ENCODE assay signal across 8 cellular contexts in the genomic region with DNA sequence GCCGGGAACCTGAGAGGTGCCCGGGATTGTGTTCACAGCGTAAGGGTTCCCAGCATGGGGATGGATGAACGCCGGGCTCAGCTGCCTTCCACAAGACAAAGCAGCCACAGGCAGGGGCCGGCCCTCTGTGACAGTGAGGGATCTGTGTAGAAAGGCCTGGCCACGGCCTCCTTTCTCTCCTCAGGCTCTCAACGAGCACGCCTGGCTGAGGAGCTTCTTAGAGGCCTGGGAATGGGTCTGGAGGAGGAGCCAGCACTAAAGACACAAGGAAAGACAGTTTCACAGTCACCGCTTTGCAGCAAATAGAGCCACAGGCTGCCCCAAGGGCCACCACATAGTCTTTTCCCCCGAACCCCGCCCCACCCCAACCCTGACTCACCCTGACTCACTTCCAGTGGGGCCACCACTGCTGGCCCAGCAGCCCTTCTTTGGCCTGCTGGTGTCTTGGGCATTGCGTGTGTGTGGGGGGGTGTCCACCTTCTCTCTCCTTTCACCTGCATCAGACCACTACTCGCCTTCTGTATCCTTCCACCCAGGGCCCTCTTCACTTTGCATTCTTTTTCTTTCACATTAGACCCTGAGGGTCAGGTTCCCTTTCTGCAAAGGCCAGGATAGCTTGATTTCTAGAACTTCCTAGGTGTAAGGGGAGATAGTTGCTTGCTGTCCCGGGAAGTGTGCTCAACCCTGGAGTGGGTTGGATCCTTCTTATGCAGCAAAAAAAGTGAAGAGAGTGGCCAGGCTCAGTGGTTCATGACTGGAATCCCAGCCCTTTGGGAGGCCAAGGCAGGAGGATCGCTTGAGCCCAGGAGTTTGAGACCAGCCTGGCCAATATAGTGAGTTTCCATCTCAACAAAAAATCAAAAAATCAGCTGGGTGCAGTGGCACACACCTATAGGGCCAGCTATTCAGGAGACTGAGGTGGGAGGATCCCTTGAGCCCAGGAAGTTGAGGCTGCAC. TPM values are rescaled to one million over a fixed set of nuclear protein-coding genes. Genes with fewer than 3 reads are reported as not detected.
DNase-seq lines count a peak whose midpoint lies in the region; ATAC-seq and TF ChIP-seq lines count a peak whose summit lies in the region.

No MANE protein-coding gene starts in this region.

- H3K4me3 ChIP-seq in RWPE2 (ENCODE audit: severe bottlenecking) = no peak overlapping the region
- H3K4me3 ChIP-seq in fibroblast of mammary gland (ENCODE audit: control insufficient read depth, low read depth, low read length) = no peak overlapping the region
- H3K4me3 ChIP-seq in Karpas-422 (ENCODE audit: low read length) = no peak overlapping the region
- no peak overlapping the region for H3K4me3 ChIP-seq in tibial artery

- no peaks in the 10 kb centered on the region for H3K27me3 ChIP-seq in RWPE2 (ENCODE audit: insufficient read depth, poor library complexity, severe bottlenecking)
- no peaks in the 10 kb centered on the region for H3K27me3 ChIP-seq in Karpas-422 (ENCODE audit: low read length)
- H3K27me3 ChIP-seq in tibial artery = no peaks in the 10 kb centered on the region

- DNase-seq in NK-92 treated with Interleukin-12 subunit alpha and Interleukin-12 subunit beta, amount 100 ng/mL, for 24 hours (lab: John Stamatoyannopoulos, UW) = peak; percentile 57
- no peak for DNase-seq in NK-92 (lab: John Stamatoyannopoulos, UW; ENCODE audit: unreplicated experiment)
- DNase-seq in RWPE2 (ENCODE audit: low spot score) = no peak
- DNase-seq in fibroblast of mammary gland (ENCODE audit: low read depth) = peak; percentile 83
- DNase-seq in stimulated activated effector memory CD8-positive, alpha-beta T cell treated with anti-CD3 and anti-CD28 coated beads, Interleukin-12 subunit alpha, Interleukin-12 subunit beta, amount 100 ng/mL, for 72 hours (ENCODE audit: low spot score in 2 of 2) = no peak
- no peak for DNase-seq in Karpas-422
- DNase-seq in RPMI8226 = no peak
- DNase-seq in tibial artery = no peak

- H3K4me1 ChIP-seq in RWPE2 (ENCODE audit: insufficient read depth, poor library complexity, severe bottlenecking) = peaks cover 28% of the 10 kb centered on the region
- no peaks in the 10 kb centered on the region for H3K4me1 ChIP-seq in Karpas-422 (ENCODE audit: low read length)
- H3K4me1 ChIP-seq in tibial artery = peaks cover 7 to 41% (median 19%) of the 10 kb centered on the region in 4 donors

- H4K20me1 ChIP-seq in Karpas-422 (ENCODE audit: insufficient read depth, low read depth, low read length) = no peaks in the 10 kb centered on the region

- no peaks in the 10 kb centered on the region for H3K9me3 Mint-ChIP-seq in stimulated activated effector memory CD8-positive, alpha-beta T cell treated with anti-CD3 and anti-CD28 coated beads, Interleukin-12 subunit alpha, Interleukin-12 subunit beta, amount 100 ng/mL, for 72 hours

- intact Hi-C loops in tibial artery (cut with DNase I; ENCODE audit: low total_unique reads) = no loop called here

- H3K4me2 ChIP-seq in Karpas-422 (ENCODE audit: low read depth, low read length, poor library complexity, severe bottlenecking) = no peak overlapping the region

- no peak overlapping the region for H3K9ac ChIP-seq in Karpas-422 (ENCODE audit: low read length)

- H3K9me2 ChIP-seq in Karpas-422 (replicated peaks; ENCODE audit: insufficient read depth, low read length) = no peaks in the 10 kb centered on the region

- H3K9me3 ChIP-seq in RWPE2 (ENCODE audit: severe bottlenecking) (no peaks in the 10 kb centered on the region), Karpas-422 (ENCODE audit: low read length) (no peaks in the 10 kb centered on the region), tibial artery (no peaks in the 10 kb centered on the region)

- H2AFZ ChIP-seq in Karpas-422 (ENCODE audit: low read length) = no peak overlapping the region

- H3K36me3 Mint-ChIP-seq in stimulated activated effector memory CD8-positive, alpha-beta T cell treated with anti-CD3 and anti-CD28 coated beads, Interleukin-12 subunit alpha, Interleukin-12 subunit beta, amount 100 ng/mL, for 72 hours = peaks cover 6% of the 10 kb centered on the region

- no peaks in the 10 kb centered on the region for H3K79me2 ChIP-seq in Karpas-422 (ENCODE audit: low read length)

- H3K27ac ChIP-seq in RWPE2 (ENCODE audit: poor library complexity, severe bottlenecking) (peak overlapping the region; percentile 71), Karpas-422 (ENCODE audit: low read length) (no peak overlapping the region), tibial artery (peak overlapping the region in 1 of 2 donors; percentile 89)

- no peaks in the 10 kb centered on the region for H3K36me3 ChIP-seq in RWPE2 (ENCODE audit: low read depth)
- no peaks in the 10 kb centered on the region for H3K36me3 ChIP-seq in Karpas-422 (ENCODE audit: insufficient read depth, low read length)
- no peaks in the 10 kb centered on the region for H3K36me3 ChIP-seq in tibial artery

- peak; percentile 82 for ATAC-seq in RWPE2 (ENCODE audit: low read depth)
- peak; percentile 80 for ATAC-seq in stimulated activated effector memory CD8-positive, alpha-beta T cell treated with anti-CD3 and anti-CD28 coated beads, Interleukin-12 subunit alpha, Interleukin-12 subunit beta, amount 100 ng/mL, for 72 hours

- TF ChIP-seq CTCF in RWPE2 (IDR thresholded peaks at IDR 0.05; ENCODE audit: poor library complexity, severe bottlenecking) = no peak
- no peak for TF ChIP-seq CTCF in fibroblast of mammary gland (conservative IDR thresholded peaks at IDR 0.05; ENCODE audit: control insufficient read depth, insufficient read depth, low read depth, low read length)
- no peak for TF ChIP-seq CTCF in tibial artery (IDR thresholded peaks at IDR 0.05)

- H3K27ac Mint-ChIP-seq in stimulated activated effector memory CD8-positive, alpha-beta T cell treated with anti-CD3 and anti-CD28 coated beads, Interleukin-12 subunit alpha, Interleukin-12 subunit beta, amount 100 ng/mL, for 72 hours = no peak overlapping the region

- H3K4me1 Mint-ChIP-seq in stimulated activated effector memory CD8-positive, alpha-beta T cell treated with anti-CD3 and anti-CD28 coated beads, Interleukin-12 subunit alpha, Interleukin-12 subunit beta, amount 100 ng/mL, for 72 hours = peaks cover 42% of the 10 kb centered on the region

- H3K4me3 Mint-ChIP-seq in stimulated activated effector memory CD8-positive, alpha-beta T cell treated with anti-CD3 and anti-CD28 coated beads, Interleukin-12 subunit alpha, Interleukin-12 subunit beta, amount 100 ng/mL, for 72 hours = no peak overlapping the region

RNA-seq across cellular contexts. Expression of a gene that starts 19.3 kb away (rescaled TPM):
- 5.0 and 6.6 TPM in 2 replicates for total RNA-seq in Karpas-422 (2014; rRNA removed; shearing (Covaris generic); ENCODE audit: low replicate concordance)

Comparison
In these comparisons a context has a peak if more than half of its experiments do, and no peak if none do; other contexts are left out.
1. DNase-seq: peak in NK-92 treated with Interleukin-12 subunit alpha and Interleukin-12 subunit beta, amount 100 ng/mL, for 24 hours (single experiment) and fibroblast of mammary gland (single experiment); none in NK-92 (single experiment), RWPE2 (single experiment), stimulated activated effector memory CD8-positive, alpha-beta T cell treated with anti-CD3 and anti-CD28 coated beads, Interleukin-12 subunit alpha, Interleukin-12 subunit beta, amount 100 ng/mL, for 72 hours (0 of 2), Karpas-422 (single experiment), RPMI8226 (single experiment) and tibial artery (0 of 2).